Comparison of ENCODE assay signal across 18 cellular contexts in the genomic region with DNA sequence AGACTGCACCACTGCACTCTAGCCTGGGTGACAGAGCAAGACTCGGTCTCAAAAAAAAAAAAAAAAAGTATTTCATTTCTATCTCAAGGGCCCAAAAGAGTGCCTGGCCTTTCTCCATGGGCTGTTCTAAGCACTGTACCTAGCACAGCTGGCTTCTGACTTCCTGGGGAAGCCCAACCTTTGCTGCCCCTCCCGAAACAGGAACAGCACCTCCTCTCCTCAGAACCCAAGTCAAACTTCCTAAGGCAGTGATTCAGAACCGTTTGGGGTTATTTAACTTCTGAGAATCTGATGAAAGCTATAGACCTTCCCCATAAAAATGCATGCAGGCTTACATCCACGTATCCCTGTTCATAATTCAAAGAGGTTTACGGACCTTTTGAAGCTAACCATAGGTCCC. TPM values are rescaled to one million over a fixed set of nuclear protein-coding genes. Genes with fewer than 3 reads are reported as not detected.
DNase-seq lines count a peak whose midpoint lies in the region; ATAC-seq, FAIRE-seq and TF ChIP-seq lines count a peak whose summit lies in the region.
"Had no signal": no experiment of that assay in that cellular context is flagged by ENCODE, and none has a peak within 500 bp of the region (broad histone marks: within the 10 kb centered on the region; RNA-seq: fewer than 3 reads in every experiment).

No MANE protein-coding gene starts in this region.

- TF ChIP-seq CTCF in cardiac muscle cell (IDR thresholded peaks at IDR 0.05; ENCODE audit: low read depth, low read length) (no peak), Panc1 (IDR thresholded peaks at IDR 0.05) (no peak), HepG2 (CRISPR knock-in tag; IDR thresholded peaks at IDR 0.05) (no peak), Caco-2 (IDR thresholded peaks at IDR 0.05; ENCODE audit: insufficient read depth in 1 of 2, low read depth in 1 of 2, low read length in 1 of 2, severe bottlenecking in 1 of 2, unreplicated experiment in 1 of 2) (no peak)

- 5% methylated on average over 5 of the region's 5 CpGs for WGBS in HepG2 (ENCODE audit: low lambda C conversion rate)

- H2AFZ ChIP-seq in HepG2 (ENCODE audit: low read length): no peak overlapping the region

- H3K4me3 ChIP-seq in cardiac muscle cell: no peak overlapping the region
- H3K4me3 ChIP-seq in Panc1 (ENCODE audit: low read depth in 2 of 2, low read length in 2 of 2): no peak overlapping the region
- no peak overlapping the region for H3K4me3 ChIP-seq in HepG2 (replicated peaks in 1 of 3; ENCODE audit: insufficient read depth in 1 of 3, low read depth in 2 of 3, low read length in 3 of 3)
- H3K4me3 ChIP-seq in Caco-2 (ENCODE audit: low read depth, low read length): no peak overlapping the region
- H3K4me3 ChIP-seq: ovary, upper lobe of left lung had no signal

- H3K79me2 ChIP-seq in HepG2 (ENCODE audit: insufficient read depth, low read length): no peaks in the 10 kb centered on the region

- H3K36me3 ChIP-seq in cardiac muscle cell (no peaks in the 10 kb centered on the region), Panc1 (ENCODE audit: control insufficient read depth, insufficient read depth, low read length) (no peaks in the 10 kb centered on the region), HepG2 (replicated peaks in 1 of 2; ENCODE audit: control insufficient read depth in 1 of 2, insufficient read depth in 2 of 2, low read length in 2 of 2) (no peaks in the 10 kb centered on the region), Caco-2 (ENCODE audit: control insufficient read depth, insufficient read depth, low read length) (no peaks in the 10 kb centered on the region)
- H3K36me3 ChIP-seq: ovary, upper lobe of left lung had no signal

- no peaks in the 10 kb centered on the region for H3K27me3 Mint-ChIP-seq in Caco-2 (ENCODE audit: insufficient read depth, unreplicated experiment)

- no peak for TF ChIP-seq EP300 in HepG2 (IDR thresholded peaks at IDR 0.05; ENCODE audit: low read depth in 2 of 2, low read length in 2 of 2)
- no peak for TF ChIP-seq EP300 in HepG2 (CRISPR knock-in tag; IDR thresholded peaks at IDR 0.05; ENCODE audit: borderline replicate concordance)

- no peaks in the 10 kb centered on the region for H3K4me1 Mint-ChIP-seq in Caco-2 (ENCODE audit: low read depth, unreplicated experiment)

- H3K4me1 ChIP-seq in cardiac muscle cell (ENCODE audit: low read depth) (peaks cover 38% of the 10 kb centered on the region), Panc1 (ENCODE audit: control insufficient read depth, insufficient read depth, low read length) (peaks cover 17% of the 10 kb centered on the region), HepG2 (ENCODE audit: insufficient read depth, low read length) (no peaks in the 10 kb centered on the region), Caco-2 (no peaks in the 10 kb centered on the region)
- H3K4me1 ChIP-seq: upper lobe of left lung had no signal

- no peak overlapping the region for H3K4me3 Mint-ChIP-seq in Caco-2 (ENCODE audit: unreplicated experiment)
- H3K4me3 Mint-ChIP-seq: WTC11 had no signal

- no peaks in the 10 kb centered on the region for H3K27me3 ChIP-seq in cardiac muscle cell
- H3K27me3 ChIP-seq in Panc1 (ENCODE audit: control insufficient read depth, insufficient read depth, low read length): no peaks in the 10 kb centered on the region
- H3K27me3 ChIP-seq in HepG2 (ENCODE audit: control insufficient read depth in 1 of 2, insufficient read depth in 2 of 2, low read length in 2 of 2): peaks cover 2 to 43% of the 10 kb centered on the region in 2 experiments; a peak in 4 of 5 replicates
- H3K27me3 ChIP-seq in Caco-2 (replicated peaks; ENCODE audit: control insufficient read depth, insufficient read depth, low read length): no peaks in the 10 kb centered on the region
- H3K27me3 ChIP-seq: ovary, upper lobe of left lung had no signal

- intact Hi-C loops in Right ventricle myocardium inferior (cut with DNase I) (no loop called here), Panc1 (cut with micrococcal nuclease; ENCODE audit: unreplicated experiment) (loop anchor here (10.0 kb wide), 1 partner anchor 170 kb away; no protein-coding TSS in a partner anchor), left ventricle myocardium superior (cut with micrococcal nuclease) (no loop called here), HepG2 (cut with micrococcal nuclease; ENCODE audit: unreplicated experiment) (no loop called here), Caco-2 (cut with micrococcal nuclease; ENCODE audit: unreplicated experiment) (no loop called here)

- H3K27ac ChIP-seq in cardiac muscle cell (peak overlapping the region; percentile 74), Panc1 (ENCODE audit: low read length) (peak overlapping the region; percentile 8; the same call in 1 of the 2 replicates), HepG2 (ENCODE audit: extremely low read length, insufficient read depth, low read length) (no peak overlapping the region)
- H3K27ac ChIP-seq: ovary, upper lobe of left lung had no signal

- no peak for DNase-seq in cardiac muscle cell (ENCODE audit: low read depth in 1 of 2, low spot score in 1 of 2)
- DNase-seq in Right ventricle myocardium inferior (ENCODE audit: missing footprints): no peak
- no peak for DNase-seq in Panc1 (ENCODE audit: low read depth, low spot score)
- no peak for DNase-seq in left ventricle myocardium superior
- DNase-seq in activated CD4-positive, alpha-beta T cell treated with anti-CD3 and anti-CD28 coated beads for 4 hours: no peak
- no peak for DNase-seq in HepG2 (ENCODE audit: low spot score)
- no peak for DNase-seq in 8988T
- DNase-seq in Caco-2: no peak
- DNase-seq: activated effector memory CD4-positive, alpha-beta T cell treated with Interleukin-2 at 50 U/mL for 16 hours; amygdala; Karpas-422; NCI-H446; ovary; small intestine; stimulated activated naive CD4-positive, alpha-beta T cell; upper lobe of left lung had no signal

- H3K9me3 ChIP-seq in cardiac muscle cell (ENCODE audit: low read depth) (no peaks in the 10 kb centered on the region), Panc1 (ENCODE audit: control insufficient read depth, insufficient read depth, low read depth, low read length) (no peaks in the 10 kb centered on the region), HepG2 (ENCODE audit: low read length) (no peaks in the 10 kb centered on the region), Caco-2 (no peaks in the 10 kb centered on the region)
- H3K9me3 ChIP-seq: ovary, upper lobe of left lung had no signal

- POLR2A ChIA-PET in Panc1 (lab: Charles Lee) (interaction anchor here (0.6 kb wide), 2 partner anchors 13 to 159 kb away, joined by 7 to 10 read pairs; no protein-coding TSS in a partner anchor), HepG2 (lab: Yijun Ruan, JAX) (no interaction called here), Caco-2 (lab: Charles Lee) (no interaction called here)

- no peak for TF ChIP-seq POLR2A in HepG2 (IDR thresholded peaks at IDR 0.05; ENCODE audit: insufficient read depth in 1 of 2, low read depth in 2 of 2, low read length in 2 of 2)

- CTCF ChIA-PET in Panc1 (lab: Charles Lee): interaction anchor here (1.8 kb wide), 1 partner anchor 16 kb away, joined by 6 read pairs; no protein-coding TSS in a partner anchor
- CTCF ChIA-PET in HepG2 (lab: Yijun Ruan, JAX; ENCODE audit: low intra/inter-chr PET ratio, low total read pairs): no interaction called here
- CTCF ChIA-PET in Caco-2 (lab: Charles Lee): interaction anchor here (0.9 to 1.0 kb wide), 2 partner anchors 17 to 198 kb away, joined by 3 to 5 read pairs; no protein-coding TSS in a partner anchor

- no peak overlapping the region for H3K27ac Mint-ChIP-seq in Caco-2 (ENCODE audit: unreplicated experiment)
- H3K27ac Mint-ChIP-seq: WTC11 had no signal

- BruUV-seq in Panc1 (replicated peaks; lab: Mats Ljungman, UMichigan) (no TSS peak), HepG2 (replicated peaks; lab: Mats Ljungman, UMichigan) (no TSS peak), Caco-2 (replicated peaks; lab: Mats Ljungman, UMichigan) (no TSS peak)

- in situ Hi-C loops in Panc1 (cut with HindIII; ENCODE audit: low pct_unique_long_range_greater_than_20kb, low sequenced_read_pairs) (no loop called here), HepG2 (cut with HindIII; ENCODE audit: extremely low pct_ligation_motif_present, low pct_unique_long_range_greater_than_20kb) (no loop called here)

- H3K4me2 ChIP-seq in HepG2 (ENCODE audit: low read depth, low read length): no peak overlapping the region

- ATAC-seq in Right ventricle myocardium inferior: no peak
- peak; percentile 62 for ATAC-seq in Panc1
- peak; percentile 33 for ATAC-seq in left ventricle myocardium superior
- no peak for ATAC-seq in HepG2
- ATAC-seq: WTC11 had no signal

- no peaks in the 10 kb centered on the region for H3K9me3 Mint-ChIP-seq in Caco-2 (ENCODE audit: unreplicated experiment)
- H3K9me3 Mint-ChIP-seq: WTC11 had no signal

- no peaks in the 10 kb centered on the region for H4K20me1 ChIP-seq in HepG2 (ENCODE audit: insufficient read depth, low read length)

- no peaks in the 10 kb centered on the region for H3K36me3 Mint-ChIP-seq in Caco-2 (ENCODE audit: insufficient read depth, unreplicated experiment)
- H3K36me3 Mint-ChIP-seq: WTC11 had no signal

- no peak for FAIRE-seq in HepG2 (lab: Jason Lieb, UNC)
- FAIRE-seq: islet of Langerhans, small intestine had no signal

- TF ChIP-seq RAD21 in HepG2 (CRISPR knock-in tag; IDR thresholded peaks at IDR 0.05): no peak

- no peak overlapping the region for H3K9ac ChIP-seq in HepG2 (ENCODE audit: insufficient read depth, low read depth, low read length)

RNA-seq across cellular contexts. Expression of a gene that starts 57.8 kb away (rescaled TPM):
- total RNA-seq in cardiac muscle cell (16.5 and 20.7 TPM in 2 replicates), Right ventricle myocardium inferior (1.9 TPM), Panc1 (2021; ENCODE audit: unreplicated experiment) (20.2 TPM), left ventricle myocardium superior (1.9 TPM), HepG2 (2016; rRNA removed; fragmentation: Illumina TruSeq; extraction: Trizol) (not detected in 2 replicates), Caco-2 (2022) (0.59 TPM in 1 of 2 replicates, not detected in the other)
- polyA plus RNA-seq in cardiac muscle cell (13.5 and 14.5 TPM in 2 replicates), HepG2 (2011; rRNA removed) (not detected in 2 replicates)
- polyA plus RNA-seq in Panc1 (2012; ENCODE audit: insufficient read length): 20.9 TPM
- not detected in 2 replicates for total RNA-seq in HepG2 (2016; cell fraction: cytosol; rRNA removed; fragmentation: Illumina TruSeq; extraction: Trizol; ENCODE audit: low read depth)
- not detected in 2 replicates for total RNA-seq in HepG2 (2016; cell fraction: insoluble cytoplasmic fraction; rRNA removed; fragmentation: Illumina TruSeq; extraction: Trizol)
- not detected in 2 replicates for total RNA-seq in HepG2 (2016; cell fraction: membrane; rRNA removed; fragmentation: Illumina TruSeq; extraction: Trizol)
- not detected in 2 replicates for total RNA-seq in HepG2 (2016; cell fraction: nucleus; rRNA removed; fragmentation: Illumina TruSeq; extraction: Trizol)
- polyA plus RNA-seq in HepG2 (2011; cell fraction: cytosol; rRNA removed): not detected in 2 replicates
- not detected in 2 replicates for polyA plus RNA-seq in HepG2 (2011; cell fraction: nucleus; rRNA removed)
- polyA plus RNA-seq in HepG2 (2012): not detected in 2 replicates
- polyA plus RNA-seq in HepG2 (2016; cell fraction: cytosol; fragmentation: Illumina TruSeq; extraction: Trizol; ENCODE audit: low read depth): not detected in 2 replicates
- not detected in 2 replicates for polyA plus RNA-seq in HepG2 (2016; cell fraction: insoluble cytoplasmic fraction; fragmentation: Illumina TruSeq; extraction: Trizol; ENCODE audit: low read depth)
- polyA plus RNA-seq in HepG2 (2016; cell fraction: membrane; fragmentation: Illumina TruSeq; extraction: Trizol; ENCODE audit: low read depth): not detected in 2 replicates
- not detected in 2 replicates for polyA plus RNA-seq in HepG2 (2016; cell fraction: nucleus; fragmentation: Illumina TruSeq; extraction: Trizol; ENCODE audit: insufficient read depth, low read depth)
- polyA minus RNA-seq in HepG2 (2011; rRNA and poly(A)+ RNA removed; ENCODE audit: low replicate concordance): not detected in 2 replicates
- polyA minus RNA-seq in HepG2 (2011; cell fraction: cytosol; rRNA and poly(A)+ RNA removed): not detected in 2 replicates
- not detected in 2 replicates for polyA minus RNA-seq in HepG2 (2011; cell fraction: nucleus; rRNA and poly(A)+ RNA removed)

Comparison
In these comparisons a context has a peak if more than half of its experiments do, and no peak if none do; other contexts are left out.
1. ATAC-seq: peak in Panc1 (single experiment) and left ventricle myocardium superior (single experiment); none in Right ventricle myocardium inferior (single experiment) and HepG2 (single experiment).